In the genomic region with DNA sequence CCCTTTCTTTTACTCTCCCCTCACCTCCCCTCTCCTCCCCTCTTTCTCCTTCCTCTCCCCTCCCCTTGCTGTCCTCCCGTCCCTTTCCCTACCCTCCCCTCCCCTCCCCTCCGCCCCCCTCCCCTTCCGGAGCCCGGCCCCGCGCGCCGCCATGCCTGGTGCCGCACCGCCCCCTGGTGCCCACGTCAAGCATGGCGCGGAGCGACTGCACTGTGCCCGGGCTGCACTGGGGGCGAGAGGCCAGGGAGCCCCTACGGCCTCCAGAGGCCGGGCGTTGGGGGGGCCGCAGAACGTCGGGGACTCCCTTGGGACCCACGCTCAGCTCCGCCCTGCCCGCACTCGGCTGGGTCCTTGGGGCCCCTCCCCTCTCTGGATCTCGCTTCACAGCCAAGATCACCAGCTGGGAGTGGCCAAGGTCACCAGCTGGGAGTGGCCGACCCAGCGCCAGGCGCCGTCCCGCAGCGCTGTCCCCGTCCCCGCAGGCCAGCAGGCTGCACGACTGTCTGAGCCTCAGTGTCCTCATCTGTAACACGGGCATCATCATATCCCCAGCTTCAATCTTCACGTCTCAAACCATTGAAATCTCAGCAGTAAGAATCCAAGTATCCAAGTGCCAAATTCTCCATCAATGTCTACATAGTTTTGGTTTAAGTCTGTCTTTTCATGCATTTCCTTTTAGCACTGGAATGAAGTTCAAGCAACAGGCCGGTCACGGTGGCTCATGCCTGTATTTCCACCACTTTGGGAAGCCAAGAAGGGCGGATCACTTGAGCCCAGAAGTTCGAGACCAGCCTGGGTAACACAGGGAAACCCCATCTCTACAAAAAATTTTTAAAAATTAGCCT, we compare ENCODE assay signal across 1 cellular context.
TF ChIP-seq lines count a peak whose summit lies in the region.

No MANE protein-coding gene starts in this region.

TF ChIP-seq in IMR-90, 13 proteins besides CTCF, POLR2A, EP300 and RAD21:
- TF ChIP-seq MAZ (IDR thresholded peaks at IDR 0.05; ENCODE audit: borderline replicate concordance, low read depth, low read length) (peak; percentile 79; the same call in 1 of the 2 replicates), SMC3 (IDR thresholded peaks at IDR 0.05; ENCODE audit: low read depth, low read length) (peak; percentile 40), NFE2L2 (IDR thresholded peaks at IDR 0.05; ENCODE audit: low read depth, low read length) (no peak)
